ENCODE assay signal across 1 cellular context in genomic region chr20:56360133-56360898, GRCh38.
TF ChIP-seq lines count a peak whose summit lies in the region.

No MANE protein-coding gene starts in this region.

TF ChIP-seq in HepG2, 621 proteins besides CTCF, POLR2A, EP300 and RAD21 (continued from another document and continues in another):
- TF ChIP-seq ZBTB49 (CRISPR knock-in tag; IDR thresholded peaks at IDR 0.05; ENCODE audit: borderline replicate concordance) (no peak), ZC3H13 (CRISPR knock-in tag; IDR thresholded peaks at IDR 0.05) (no peak), ZNF576 (CRISPR knock-in tag; IDR thresholded peaks at IDR 0.05) (no peak), YEATS2 (CRISPR knock-in tag; IDR thresholded peaks at IDR 0.05; ENCODE audit: borderline replicate concordance) (no peak; the same call in 1 of the 2 replicates), ZNF281 (CRISPR knock-in tag; IDR thresholded peaks at IDR 0.05; ENCODE audit: borderline replicate concordance) (no peak), SMARCC2 (IDR thresholded peaks at IDR 0.05) (no peak), ZNF543 (CRISPR knock-in tag; IDR thresholded peaks at IDR 0.05) (peak; percentile 35; the same call in 1 of the 2 replicates), ZNF609 (CRISPR knock-in tag; IDR thresholded peaks at IDR 0.05; ENCODE audit: borderline replicate concordance) (no peak), ZFP62 (CRISPR knock-in tag; IDR thresholded peaks at IDR 0.05) (no peak), RELA (CRISPR knock-in tag; IDR thresholded peaks at IDR 0.05) (no peak), MTERF4 (CRISPR knock-in tag; IDR thresholded peaks at IDR 0.05) (no peak), ZNF713 (CRISPR knock-in tag; IDR thresholded peaks at IDR 0.05) (0 out of 2 replicates have a peak, but pooled peaks have one; percentile 23), HNRNPLL (IDR thresholded peaks at IDR 0.05; ENCODE audit: low read depth, low read length, poor library complexity, severe bottlenecking) (no peak), GABPB1 (CRISPR knock-in tag; IDR thresholded peaks at IDR 0.05) (peak; percentile 64), ZNF589 (CRISPR knock-in tag; conservative IDR thresholded peaks at IDR 0.05) (no peak), TFAP4 (IDR thresholded peaks at IDR 0.05; ENCODE audit: borderline replicate concordance, low read depth) (no peak; the same call in 1 of the 2 replicates), PATZ1 (CRISPR knock-in tag; IDR thresholded peaks at IDR 0.05) (peak; percentile 39; the same call in 1 of the 2 replicates), CBX2 (IDR thresholded peaks at IDR 0.05; ENCODE audit: low read depth, low read length) (no peak), CBX2 (CRISPR knock-in tag; IDR thresholded peaks at IDR 0.05; ENCODE audit: low read depth) (no peak), HMG20A (CRISPR knock-in tag; IDR thresholded peaks at IDR 0.05; ENCODE audit: borderline replicate concordance) (no peak; the same call in 1 of the 2 replicates), PCBP2 (optimal IDR thresholded peaks at IDR 0.05; ENCODE audit: low read depth, low read length, poor library complexity, severe bottlenecking) (no peak), ATF7 (IDR thresholded peaks at IDR 0.05) (no peak), ATF7 (CRISPR knock-in tag; IDR thresholded peaks at IDR 0.05) (no peak; the same call in 1 of the 2 replicates), ZNF331 (CRISPR knock-in tag; IDR thresholded peaks at IDR 0.05) (0 out of 2 replicates have a peak, but pooled peaks have one; percentile 14), FOXO1 (CRISPR knock-in tag; IDR thresholded peaks at IDR 0.05) (no peak; the same call in 1 of the 2 replicates), MAFF (IDR thresholded peaks at IDR 0.05; ENCODE audit: low read depth, low read length) (no peak), DPF2 (CRISPR knock-in tag; IDR thresholded peaks at IDR 0.05; ENCODE audit: borderline replicate concordance, low read depth) (no peak), IRX3 (CRISPR knock-in tag; IDR thresholded peaks at IDR 0.05; ENCODE audit: borderline replicate concordance, low read depth) (no peak), SOX5 (CRISPR knock-in tag; IDR thresholded peaks at IDR 0.05; ENCODE audit: borderline replicate concordance) (peak; percentile 21; the same call in 1 of the 2 replicates), ZNF101 (CRISPR knock-in tag; IDR thresholded peaks at IDR 0.05; ENCODE audit: borderline replicate concordance, low read depth) (peak; percentile 67; the same call in 1 of the 2 replicates), MXD1 (CRISPR knock-in tag; IDR thresholded peaks at IDR 0.05) (no peak), NR3C1 (CRISPR knock-in tag; IDR thresholded peaks at IDR 0.05) (no peak), DR1 (CRISPR knock-in tag; IDR thresholded peaks at IDR 0.05) (no peak), SOX6 (IDR thresholded peaks at IDR 0.05) (no peak), SOX6 (CRISPR knock-in tag; IDR thresholded peaks at IDR 0.05) (peak; percentile 11; the same call in 1 of the 2 replicates), ZNF138 (CRISPR knock-in tag; IDR thresholded peaks at IDR 0.05; ENCODE audit: low read depth) (no peak), ZNF556 (CRISPR knock-in tag; IDR thresholded peaks at IDR 0.05; ENCODE audit: borderline replicate concordance) (no peak), NFE2 (CRISPR knock-in tag; IDR thresholded peaks at IDR 0.05) (no peak), ZNF691 (CRISPR knock-in tag; IDR thresholded peaks at IDR 0.05; ENCODE audit: borderline replicate concordance, low read depth) (no peak; the same call in 1 of the 2 replicates), ZSCAN12 (CRISPR knock-in tag; IDR thresholded peaks at IDR 0.05) (no peak), ZBTB34 (CRISPR knock-in tag; IDR thresholded peaks at IDR 0.05) (no peak)
